24 cellular contexts compared by ENCODE assay signal in genomic region chr5:26232706-26233105, GRCh38.
"Had no signal": no experiment of that assay in that cellular context is flagged by ENCODE, and none has a peak within 500 bp of the region (broad histone marks: within the 10 kb centered on the region; RNA-seq: fewer than 3 reads in every experiment).

No MANE protein-coding gene starts in this region.

- H3K4me3 ChIP-seq: heart left ventricle, left ventricle myocardium inferior, mucosa of descending colon, right atrium auricular region, right lobe of liver, skin epidermis, suprapubic skin, thoracic aorta, tibial artery had no signal

- H3K36me3 ChIP-seq: heart left ventricle, left ventricle myocardium inferior, right atrium auricular region, right lobe of liver, suprapubic skin, thoracic aorta, tibial artery had no signal

- H3K4me3 Mint-ChIP-seq: memory B cell; naive thymus-derived CD4-positive, alpha-beta T cell; natural killer cell treated with Interleukin-12 subunit alpha and Interleukin-12 subunit beta and Interleukin-15 and Interleukin-18, amount 100 ng/mL, for 72 hours; stimulated activated effector memory CD8-positive, alpha-beta T cell treated with anti-CD3 and anti-CD28 coated beads, Interleukin-12 subunit alpha, Interleukin-12 subunit beta, amount 100 ng/mL, for 72 hours had no signal

- H3K27me3 ChIP-seq: heart left ventricle, right atrium auricular region, right lobe of liver, suprapubic skin, tibial artery had no signal

- H3K27me3 Mint-ChIP-seq: memory B cell; naive thymus-derived CD4-positive, alpha-beta T cell; natural killer cell treated with Interleukin-12 subunit alpha and Interleukin-12 subunit beta and Interleukin-15 and Interleukin-18, amount 100 ng/mL, for 72 hours; progenitor cell of endocrine pancreas had no signal

- H3K4me1 Mint-ChIP-seq: memory B cell; naive thymus-derived CD4-positive, alpha-beta T cell; stimulated activated effector memory CD8-positive, alpha-beta T cell treated with anti-CD3 and anti-CD28 coated beads, Interleukin-12 subunit alpha, Interleukin-12 subunit beta, amount 100 ng/mL, for 72 hours had no signal

- H3K27ac ChIP-seq: heart left ventricle, left ventricle myocardium inferior, parathyroid adenoma, right atrium auricular region, right lobe of liver, skin epidermis, suprapubic skin, thoracic aorta, tibial artery had no signal

- H3K27ac Mint-ChIP-seq: memory B cell; naive thymus-derived CD4-positive, alpha-beta T cell; natural killer cell treated with Interleukin-12 subunit alpha and Interleukin-12 subunit beta and Interleukin-15 and Interleukin-18, amount 100 ng/mL, for 72 hours; progenitor cell of endocrine pancreas; stimulated activated effector memory CD8-positive, alpha-beta T cell treated with anti-CD3 and anti-CD28 coated beads, Interleukin-12 subunit alpha, Interleukin-12 subunit beta, amount 100 ng/mL, for 72 hours had no signal

- DNase-seq: glutamatergic neuron; heart left ventricle; islet precursor cell; left ventricle myocardium inferior; midbrain; mucosa of descending colon; naive thymus-derived CD4-positive, alpha-beta T cell; nucleus accumbens; right lobe of liver; stimulated activated CD4-positive, alpha-beta T cell treated with anti-CD3 and anti-CD28 coated beads, Interleukin-12 subunit alpha, Interleukin-12 subunit beta, amount 100 ng/mL, for 4 hours; stimulated activated CD4-positive, alpha-beta T cell treated with anti-CD3 and anti-CD28 coated beads, Interleukin-15, amount 100 ng/mL, for 24 hours; stimulated activated CD4-positive, alpha-beta T cell treated with anti-CD3 and anti-CD28 coated beads, Interleukin-4, amount 100 ng/mL, for 24 hours; stimulated activated naive CD4-positive, alpha-beta T cell treated with Interleukin-2 at 50 U/mL for 16 hours; tibial artery; trophoblast cell had no signal

- H3K4me1 ChIP-seq: heart left ventricle, left ventricle myocardium inferior, parathyroid adenoma, right atrium auricular region, right lobe of liver, suprapubic skin, tibial artery had no signal

- H3K9me3 ChIP-seq: right atrium auricular region, right lobe of liver, suprapubic skin, thoracic aorta, tibial artery had no signal

- ATAC-seq: heart left ventricle; mucosa of descending colon; naive thymus-derived CD4-positive, alpha-beta T cell; natural killer cell treated with Interleukin-12 subunit alpha and Interleukin-12 subunit beta and Interleukin-15 and Interleukin-18, amount 100 ng/mL, for 72 hours; stimulated activated effector memory CD8-positive, alpha-beta T cell treated with anti-CD3 and anti-CD28 coated beads, Interleukin-12 subunit alpha, Interleukin-12 subunit beta, amount 100 ng/mL, for 72 hours had no signal

- H3K9me3 Mint-ChIP-seq: memory B cell had no signal
